Comparison of ENCODE assay signal across 1 cellular context in genomic region chr7:137816696-137817320, GRCh38.
TF ChIP-seq lines count a peak whose summit lies in the region.

No MANE protein-coding gene starts in this region.

TF ChIP-seq in HepG2, 621 proteins besides CTCF, POLR2A, EP300 and RAD21 (continued from another document):
- TF ChIP-seq NR2F6 (IDR thresholded peaks at IDR 0.05): peak; percentile 57
- TF ChIP-seq NR2F6 (CRISPR knock-in tag; IDR thresholded peaks at IDR 0.05): 0 out of 2 replicates have a peak, but pooled peaks have one; percentile 37
- peak; percentile 43; the same call in 1 of the 2 replicates for TF ChIP-seq CEBPG (CRISPR knock-in tag; IDR thresholded peaks at IDR 0.05)
- no peak for TF ChIP-seq BORCS8-MEF2B (CRISPR knock-in tag; IDR thresholded peaks at IDR 0.05)
- peak; percentile 77 for TF ChIP-seq STAG1 (CRISPR knock-in tag; IDR thresholded peaks at IDR 0.05)
- no peak for TF ChIP-seq RNF219 (CRISPR knock-in tag; IDR thresholded peaks at IDR 0.05)
- 0 out of 2 replicates have a peak, but pooled peaks have one; percentile 3 for TF ChIP-seq CEBPB (IDR thresholded peaks at IDR 0.05; ENCODE audit: borderline replicate concordance, low read depth, low read length)
- TF ChIP-seq ATF7 (IDR thresholded peaks at IDR 0.05): 0 out of 2 replicates have a peak, but pooled peaks have one; percentile 12
- no peak for TF ChIP-seq ATF7 (CRISPR knock-in tag; IDR thresholded peaks at IDR 0.05)
- TF ChIP-seq ARID2 (CRISPR knock-in tag; IDR thresholded peaks at IDR 0.05; ENCODE audit: borderline replicate concordance): no peak
- TF ChIP-seq ZNF839 (CRISPR knock-in tag; IDR thresholded peaks at IDR 0.05; ENCODE audit: borderline replicate concordance): no peak
